In the genomic region with DNA sequence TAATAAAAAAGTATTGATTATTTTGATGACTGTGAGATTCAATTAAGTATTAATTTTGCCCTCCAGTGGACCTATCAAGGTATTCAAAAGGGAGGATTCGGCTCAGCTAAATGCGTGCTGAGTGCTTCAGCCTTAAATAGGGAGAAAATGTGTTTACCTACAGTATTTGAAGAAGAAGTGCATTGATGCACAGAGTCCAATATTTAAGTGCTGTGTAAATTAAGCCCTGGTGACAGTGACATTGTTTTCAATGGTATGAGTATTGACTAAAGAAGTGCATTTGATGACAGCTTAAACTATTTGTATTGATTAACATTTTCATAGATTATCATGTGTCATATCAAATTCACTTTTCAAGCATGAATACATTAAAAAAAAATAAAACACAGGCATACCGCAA, we compare ENCODE assay signal across 25 cellular contexts.
DNase-seq lines count a peak whose midpoint lies in the region; ATAC-seq and TF ChIP-seq lines count a peak whose summit lies in the region.
"Had no signal": no experiment of that assay in that cellular context is flagged by ENCODE, and none has a peak within 500 bp of the region (broad histone marks: within the 10 kb centered on the region; RNA-seq: fewer than 3 reads in every experiment).

No MANE protein-coding gene starts in this region.

- TF ChIP-seq CTCF in neural cell (IDR thresholded peaks at IDR 0.05; ENCODE audit: poor library complexity, severe bottlenecking), result no peak
- TF ChIP-seq CTCF in ascending aorta (IDR thresholded peaks at IDR 0.05), result no peak

- H3K79me2 ChIP-seq in neural cell (replicated peaks; ENCODE audit: insufficient read depth, low read length), result no peaks in the 10 kb centered on the region

- H3K4me3 ChIP-seq in neural cell (ENCODE audit: low read length) (peak overlapping the region; percentile 58), ascending aorta (no peak overlapping the region)
- H3K4me3 ChIP-seq: GM12878, Peyer's patch, SJCRH30 had no signal

- no peak for TF ChIP-seq RAD21 in neural cell (conservative IDR thresholded peaks at IDR 0.05)

- no peaks in the 10 kb centered on the region for H3K27me3 ChIP-seq in neural cell (ENCODE audit: insufficient read depth, low read depth, low read length)
- no peaks in the 10 kb centered on the region for H3K27me3 ChIP-seq in ascending aorta
- H3K27me3 ChIP-seq: Peyer's patch had no signal

- no peaks in the 10 kb centered on the region for H3K4me1 ChIP-seq in ascending aorta
- H3K4me1 ChIP-seq: Peyer's patch, SJCRH30 had no signal

- peak; percentile 11 for DNase-seq in NCI-H2227 treated with DMSO at 0.1 percent for 48 hours (lab: John Stamatoyannopoulos, UW)
- DNase-seq in NCI-H2227 (lab: John Stamatoyannopoulos, UW; ENCODE audit: unreplicated experiment), result no peak
- DNase-seq in NCI-H146 (lab: John Stamatoyannopoulos, UW), result peak; percentile 99
- DNase-seq in NCI-H69 (lab: John Stamatoyannopoulos, UW), result peak; percentile 85
- no peak for DNase-seq in activated effector memory CD4-positive, alpha-beta T cell treated with anti-CD3 and anti-CD28 coated beads, Interleukin-2, amount 50 U/mL, for 16 hours
- no peak for DNase-seq in ascending aorta (ENCODE audit: low spot score in 2 of 2)
- DNase-seq: activated B cell treated with CpG ODN at 0.5 μM for 24 hours; activated CD4-positive, alpha-beta T cell treated with anti-CD3 and anti-CD28 coated beads, Interleukin-2, amount 50 U/mL, for 1 hour; activated naive CD4-positive, alpha-beta T cell treated with anti-CD3 and anti-CD28 coated beads, Interleukin-2, amount 10 ng/mL, durations not matched to agents 7 days and 5 days; AML-193; amniotic stem cell; effector CD4-positive, alpha-beta T cell; left ventricle myocardium inferior; mesendoderm; NCI-H446 treated with DMSO at 0.1 percent for 48 hours; Peyer's patch; SJCRH30; stimulated activated CD4-positive, alpha-beta T cell treated with anti-CD3 and anti-CD28 coated beads, Interleukin-4, amount 100 ng/mL, for 4 hours; substantia nigra had no signal

- no peak for ATAC-seq in GM19351 (IDR thresholded peaks at IDR 0.05; ENCODE audit: unreplicated experiment)
- ATAC-seq: GM12878; stimulated activated memory B cell treated with anti-CD40 and anti-IgM and Interleukin-4, amounts not matched to agents 10 μg/mL and 1 μg/mL and 100 μg/mL, for 72 hours had no signal

- intact Hi-C loops in ascending aorta (cut with DNase I), result no loop called here

- H3K9ac ChIP-seq in neural cell (ENCODE audit: low read length), result peak overlapping the region; percentile 45

- peaks cover 5% of the 10 kb centered on the region for H3F3A ChIP-seq in neural cell (ENCODE audit: insufficient read depth, low read length, poor library complexity, severe bottlenecking)

- H3K9me3 ChIP-seq in neural cell (ENCODE audit: low read length), result no peaks in the 10 kb centered on the region
- no peaks in the 10 kb centered on the region for H3K9me3 ChIP-seq in ascending aorta
- H3K9me3 ChIP-seq: left ventricle myocardium inferior, neutrophil, Peyer's patch, SJCRH30 had no signal

- TF ChIP-seq EP300 in neural cell (conservative IDR thresholded peaks at IDR 0.05; ENCODE audit: poor library complexity, severe bottlenecking), result no peak

- no peaks in the 10 kb centered on the region for H3K9me2 ChIP-seq in neural cell (ENCODE audit: insufficient read depth, low read length)

- peak overlapping the region; percentile 68 for H3K4me2 ChIP-seq in neural cell (ENCODE audit: low read length)

- no peak overlapping the region for H2AFZ ChIP-seq in neural cell (ENCODE audit: low read depth, low read length)

- no peaks in the 10 kb centered on the region for H3K36me3 ChIP-seq in neural cell (ENCODE audit: insufficient read depth, low read length)
- no peaks in the 10 kb centered on the region for H3K36me3 ChIP-seq in ascending aorta
- H3K36me3 ChIP-seq: left ventricle myocardium inferior, neutrophil, Peyer's patch, SJCRH30 had no signal

- H4K20me1 ChIP-seq in neural cell (ENCODE audit: insufficient read depth), result no peaks in the 10 kb centered on the region

- peak overlapping the region; percentile 56 for H3K27ac ChIP-seq in neural cell (ENCODE audit: low read length)
- no peak overlapping the region for H3K27ac ChIP-seq in ascending aorta
- H3K27ac ChIP-seq: epithelial cell of prostate, left ventricle myocardium inferior, neutrophil, Peyer's patch, SJCRH30 had no signal

TF ChIP-seq in neural cell, 6 proteins besides CTCF, POLR2A, EP300 and RAD21:
- TF ChIP-seq EZH2 (IDR thresholded peaks at IDR 0.05; ENCODE audit: borderline replicate concordance, insufficient read depth, low read length, poor library complexity, severe bottlenecking) (no peak), POLR2AphosphoS5 (IDR thresholded peaks at IDR 0.05) (no peak), TAF1 (IDR thresholded peaks at IDR 0.05; ENCODE audit: low read depth) (no peak), MXI1 (conservative IDR thresholded peaks at IDR 0.05; ENCODE audit: poor library complexity, severe bottlenecking) (no peak), REST (IDR thresholded peaks at IDR 0.05; ENCODE audit: borderline replicate concordance) (no peak), SMC3 (conservative IDR thresholded peaks at IDR 0.05; ENCODE audit: poor library complexity) (no peak)

Comparison
In these comparisons a context has a peak if more than half of its experiments do, and no peak if none do; other contexts are left out.
1. DNase-seq: peak in NCI-H2227 treated with DMSO at 0.1 percent for 48 hours (single experiment), NCI-H146 (single experiment) and NCI-H69 (single experiment); none in NCI-H2227 (single experiment), activated effector memory CD4-positive, alpha-beta T cell treated with anti-CD3 and anti-CD28 coated beads, Interleukin-2, amount 50 U/mL, for 16 hours (single experiment) and ascending aorta (0 of 2).